In the genomic region with DNA sequence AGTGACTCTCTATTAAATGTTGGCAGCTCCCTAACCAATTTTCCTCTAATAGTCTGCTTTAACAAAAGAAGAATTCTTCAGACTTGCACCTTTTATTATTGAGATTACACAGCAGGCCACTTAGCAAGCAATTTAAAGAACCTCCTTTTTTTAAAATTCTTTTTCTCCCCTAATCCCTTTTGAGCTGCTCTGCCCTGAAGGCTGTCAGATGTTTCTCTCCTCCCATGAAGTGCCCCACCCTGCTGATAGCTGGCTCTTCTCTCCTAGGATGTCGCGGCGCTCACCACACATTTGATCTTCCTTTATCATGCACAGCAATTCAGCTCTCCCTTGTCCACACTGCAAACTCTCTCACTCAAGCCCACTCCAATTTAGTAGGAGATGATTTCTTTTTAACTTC, we compare ENCODE assay signal across 1 cellular context.
TF ChIP-seq lines count a peak whose summit lies in the region.

No MANE protein-coding gene starts in this region.

TF ChIP-seq in GM23338, 12 proteins besides CTCF, POLR2A, EP300 and RAD21:
- TF ChIP-seq, protein P1, sequence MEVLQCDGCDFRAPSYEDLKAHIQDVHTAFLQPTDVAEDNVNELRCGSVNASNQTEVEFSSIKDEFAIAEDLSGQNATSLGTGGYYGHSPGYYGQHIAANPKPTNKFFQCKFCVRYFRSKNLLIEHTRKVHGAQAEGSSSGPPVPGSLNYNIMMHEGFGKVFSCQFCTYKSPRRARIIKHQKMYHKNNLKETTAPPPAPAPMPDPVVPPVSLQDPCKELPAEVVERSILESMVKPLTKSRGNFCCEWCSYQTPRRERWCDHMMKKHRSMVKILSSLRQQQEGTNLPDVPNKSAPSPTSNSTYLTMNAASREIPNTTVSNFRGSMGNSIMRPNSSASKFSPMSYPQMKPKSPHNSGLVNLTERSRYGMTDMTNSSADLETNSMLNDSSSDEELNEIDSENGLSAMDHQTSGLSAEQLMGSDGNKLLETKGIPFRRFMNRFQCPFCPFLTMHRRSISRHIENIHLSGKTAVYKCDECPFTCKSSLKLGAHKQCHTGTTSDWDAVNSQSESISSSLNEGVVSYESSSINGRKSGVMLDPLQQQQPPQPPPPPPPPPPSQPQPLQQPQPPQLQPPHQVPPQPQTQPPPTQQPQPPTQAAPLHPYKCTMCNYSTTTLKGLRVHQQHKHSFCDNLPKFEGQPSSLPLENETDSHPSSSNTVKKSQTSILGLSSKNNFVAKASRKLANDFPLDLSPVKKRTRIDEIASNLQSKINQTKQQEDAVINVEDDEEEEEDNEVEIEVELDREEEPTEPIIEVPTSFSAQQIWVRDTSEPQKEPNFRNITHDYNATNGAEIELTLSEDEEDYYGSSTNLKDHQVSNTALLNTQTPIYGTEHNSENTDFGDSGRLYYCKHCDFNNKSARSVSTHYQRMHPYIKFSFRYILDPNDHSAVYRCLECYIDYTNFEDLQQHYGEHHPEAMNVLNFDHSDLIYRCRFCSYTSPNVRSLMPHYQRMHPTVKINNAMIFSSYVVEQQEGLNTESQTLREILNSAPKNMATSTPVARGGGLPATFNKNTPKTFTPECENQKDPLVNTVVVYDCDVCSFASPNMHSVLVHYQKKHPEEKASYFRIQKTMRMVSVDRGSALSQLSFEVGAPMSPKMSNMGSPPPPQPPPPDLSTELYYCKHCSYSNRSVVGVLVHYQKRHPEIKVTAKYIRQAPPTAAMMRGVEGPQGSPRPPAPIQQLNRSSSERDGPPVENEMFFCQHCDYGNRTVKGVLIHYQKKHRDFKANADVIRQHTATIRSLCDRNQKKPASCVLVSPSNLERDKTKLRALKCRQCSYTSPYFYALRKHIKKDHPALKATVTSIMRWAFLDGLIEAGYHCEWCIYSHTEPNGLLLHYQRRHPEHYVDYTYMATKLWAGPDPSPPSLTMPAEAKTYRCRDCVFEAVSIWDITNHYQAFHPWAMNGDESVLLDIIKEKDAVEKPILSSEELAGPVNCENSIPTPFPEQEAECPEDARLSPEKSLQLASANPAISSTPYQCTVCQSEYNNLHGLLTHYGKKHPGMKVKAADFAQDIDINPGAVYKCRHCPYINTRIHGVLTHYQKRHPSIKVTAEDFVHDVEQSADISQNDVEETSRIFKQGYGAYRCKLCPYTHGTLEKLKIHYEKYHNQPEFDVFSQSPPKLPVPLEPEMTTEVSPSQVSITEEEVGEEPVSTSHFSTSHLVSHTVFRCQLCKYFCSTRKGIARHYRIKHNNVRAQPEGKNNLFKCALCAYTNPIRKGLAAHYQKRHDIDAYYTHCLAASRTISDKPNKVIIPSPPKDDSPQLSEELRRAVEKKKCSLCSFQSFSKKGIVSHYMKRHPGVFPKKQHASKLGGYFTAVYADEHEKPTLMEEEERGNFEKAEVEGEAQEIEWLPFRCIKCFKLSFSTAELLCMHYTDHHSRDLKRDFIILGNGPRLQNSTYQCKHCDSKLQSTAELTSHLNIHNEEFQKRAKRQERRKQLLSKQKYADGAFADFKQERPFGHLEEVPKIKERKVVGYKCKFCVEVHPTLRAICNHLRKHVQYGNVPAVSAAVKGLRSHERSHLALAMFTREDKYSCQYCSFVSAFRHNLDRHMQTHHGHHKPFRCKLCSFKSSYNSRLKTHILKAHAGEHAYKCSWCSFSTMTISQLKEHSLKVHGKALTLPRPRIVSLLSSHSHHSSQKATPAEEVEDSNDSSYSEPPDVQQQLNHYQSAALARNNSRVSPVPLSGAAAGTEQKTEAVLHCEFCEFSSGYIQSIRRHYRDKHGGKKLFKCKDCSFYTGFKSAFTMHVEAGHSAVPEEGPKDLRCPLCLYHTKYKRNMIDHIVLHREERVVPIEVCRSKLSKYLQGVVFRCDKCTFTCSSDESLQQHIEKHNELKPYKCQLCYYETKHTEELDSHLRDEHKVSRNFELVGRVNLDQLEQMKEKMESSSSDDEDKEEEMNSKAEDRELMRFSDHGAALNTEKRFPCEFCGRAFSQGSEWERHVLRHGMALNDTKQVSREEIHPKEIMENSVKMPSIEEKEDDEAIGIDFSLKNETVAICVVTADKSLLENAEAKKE (CRISPR knock-in tag; IDR thresholded peaks at IDR 0.05), result peak; percentile 88
- TF ChIP-seq, protein P2, sequence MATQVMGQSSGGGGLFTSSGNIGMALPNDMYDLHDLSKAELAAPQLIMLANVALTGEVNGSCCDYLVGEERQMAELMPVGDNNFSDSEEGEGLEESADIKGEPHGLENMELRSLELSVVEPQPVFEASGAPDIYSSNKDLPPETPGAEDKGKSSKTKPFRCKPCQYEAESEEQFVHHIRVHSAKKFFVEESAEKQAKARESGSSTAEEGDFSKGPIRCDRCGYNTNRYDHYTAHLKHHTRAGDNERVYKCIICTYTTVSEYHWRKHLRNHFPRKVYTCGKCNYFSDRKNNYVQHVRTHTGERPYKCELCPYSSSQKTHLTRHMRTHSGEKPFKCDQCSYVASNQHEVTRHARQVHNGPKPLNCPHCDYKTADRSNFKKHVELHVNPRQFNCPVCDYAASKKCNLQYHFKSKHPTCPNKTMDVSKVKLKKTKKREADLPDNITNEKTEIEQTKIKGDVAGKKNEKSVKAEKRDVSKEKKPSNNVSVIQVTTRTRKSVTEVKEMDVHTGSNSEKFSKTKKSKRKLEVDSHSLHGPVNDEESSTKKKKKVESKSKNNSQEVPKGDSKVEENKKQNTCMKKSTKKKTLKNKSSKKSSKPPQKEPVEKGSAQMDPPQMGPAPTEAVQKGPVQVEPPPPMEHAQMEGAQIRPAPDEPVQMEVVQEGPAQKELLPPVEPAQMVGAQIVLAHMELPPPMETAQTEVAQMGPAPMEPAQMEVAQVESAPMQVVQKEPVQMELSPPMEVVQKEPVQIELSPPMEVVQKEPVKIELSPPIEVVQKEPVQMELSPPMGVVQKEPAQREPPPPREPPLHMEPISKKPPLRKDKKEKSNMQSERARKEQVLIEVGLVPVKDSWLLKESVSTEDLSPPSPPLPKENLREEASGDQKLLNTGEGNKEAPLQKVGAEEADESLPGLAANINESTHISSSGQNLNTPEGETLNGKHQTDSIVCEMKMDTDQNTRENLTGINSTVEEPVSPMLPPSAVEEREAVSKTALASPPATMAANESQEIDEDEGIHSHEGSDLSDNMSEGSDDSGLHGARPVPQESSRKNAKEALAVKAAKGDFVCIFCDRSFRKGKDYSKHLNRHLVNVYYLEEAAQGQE (IDR thresholded peaks at IDR 0.05; ENCODE audit: unreplicated experiment), result no peak
